ENCODE assay signal across 30 cellular contexts in genomic region chr19:27679399-27679798, GRCh38.
"Had no signal": no experiment of that assay in that cellular context is flagged by ENCODE, and none has a peak within 500 bp of the region (broad histone marks: within the 10 kb centered on the region; RNA-seq: fewer than 3 reads in every experiment).

No MANE protein-coding gene starts in this region.

- H3K9me3 ChIP-seq: lower lobe of right lung, pancreas, prostate gland, uterus had no signal

- H3K4me1 ChIP-seq: left lung, lower lobe of right lung, pancreas, prostate gland, stomach, tibial artery, uterus had no signal

- H3K27me3 ChIP-seq: left lung, pancreas, stomach, tibial artery, uterus had no signal

- ATAC-seq: left colon; left lung; lower lobe of right lung; mucosa of descending colon; naive thymus-derived CD4-positive, alpha-beta T cell; natural killer cell treated with Interleukin-12 subunit alpha and Interleukin-12 subunit beta and Interleukin-15 and Interleukin-18, amount 100 ng/mL, for 72 hours; pancreas; right cardiac atrium; sciatic nerve; stimulated activated naive B cell treated with anti-CD40 and anti-IgM and Interleukin-4, amounts not matched to agents 10 μg/mL and 1 μg/mL and 100 μg/mL, for 72 hours; stimulated activated naive CD8-positive, alpha-beta T cell treated with anti-CD3 and anti-CD28 coated beads, Interleukin-15, Interleukin-2, amounts not matched to agents 100 U/mL and 50 U/mL, for 24 hours had no signal

- H3K36me3 Mint-ChIP-seq: immature natural killer cell; stimulated activated naive B cell treated with anti-CD40 and anti-IgM and Interleukin-4, amounts not matched to agents 10 μg/mL and 1 μg/mL and 100 μg/mL, for 72 hours had no signal

- H3K27me3 Mint-ChIP-seq: naive thymus-derived CD4-positive, alpha-beta T cell; natural killer cell treated with Interleukin-12 subunit alpha and Interleukin-12 subunit beta and Interleukin-15 and Interleukin-18, amount 100 ng/mL, for 72 hours; stimulated activated naive B cell treated with anti-CD40 and anti-IgM and Interleukin-4, amounts not matched to agents 10 μg/mL and 1 μg/mL and 100 μg/mL, for 72 hours had no signal

- H3K4me3 Mint-ChIP-seq: immature natural killer cell; naive thymus-derived CD4-positive, alpha-beta T cell; natural killer cell treated with Interleukin-12 subunit alpha and Interleukin-12 subunit beta and Interleukin-15 and Interleukin-18, amount 100 ng/mL, for 72 hours; stimulated activated naive B cell treated with anti-CD40 and anti-IgM and Interleukin-4, amounts not matched to agents 10 μg/mL and 1 μg/mL and 100 μg/mL, for 72 hours had no signal

- H3K36me3 ChIP-seq: left lung, lower lobe of right lung, pancreas, prostate gland, stomach, thoracic aorta, tibial artery, uterus had no signal

- H3K4me3 ChIP-seq: left lung, lower lobe of right lung, mucosa of descending colon, pancreas, prostate gland, skin epidermis, stomach, thoracic aorta, tibial artery, uterus had no signal

- H3K27ac ChIP-seq: left lung, lower lobe of right lung, pancreas, prostate gland, skin epidermis, stomach, thoracic aorta, tibial artery, uterus had no signal

- DNase-seq: hypothalamus; immature natural killer cell; kidney; left colon; left lung; lower lobe of right lung; mammary epithelial cell; mesendoderm; midbrain; mucosa of descending colon; naive thymus-derived CD4-positive, alpha-beta T cell; pancreas; posterior cingulate gyrus; retina; right cardiac atrium; stimulated activated CD4-positive, alpha-beta T cell treated with anti-CD3 and anti-CD28 coated beads, Interleukin-12 subunit alpha, Interleukin-12 subunit beta, amount 100 ng/mL, for 4 hours; stimulated activated CD4-positive, alpha-beta T cell treated with anti-CD3 and anti-CD28 coated beads, Interleukin-15, amount 100 ng/mL, for 24 hours; stimulated activated CD4-positive, alpha-beta T cell treated with anti-CD3 and anti-CD28 coated beads, Interleukin-2, amount 100 ng/mL, for 24 hours; stimulated activated CD4-positive, alpha-beta T cell treated with anti-CD3 and anti-CD28 coated beads, Interleukin-4, amount 100 ng/mL, for 1 hour; stimulated activated naive B cell treated with anti-CD40 and anti-IgM and Interleukin-4, amounts not matched to agents 10 μg/mL and 1 μg/mL and 100 μg/mL, for 72 hours; stimulated activated naive CD8-positive, alpha-beta T cell treated with anti-CD3 and anti-CD28 coated beads, Interleukin-15, Interleukin-2, amounts not matched to agents 100 U/mL and 50 U/mL, for 24 hours; stomach; trophoblast cell; uterus had no signal

- H3K4me1 Mint-ChIP-seq: immature natural killer cell; naive thymus-derived CD4-positive, alpha-beta T cell; stimulated activated naive B cell treated with anti-CD40 and anti-IgM and Interleukin-4, amounts not matched to agents 10 μg/mL and 1 μg/mL and 100 μg/mL, for 72 hours had no signal

- H3K27ac Mint-ChIP-seq: immature natural killer cell; naive thymus-derived CD4-positive, alpha-beta T cell; natural killer cell treated with Interleukin-12 subunit alpha and Interleukin-12 subunit beta and Interleukin-15 and Interleukin-18, amount 100 ng/mL, for 72 hours; stimulated activated naive B cell treated with anti-CD40 and anti-IgM and Interleukin-4, amounts not matched to agents 10 μg/mL and 1 μg/mL and 100 μg/mL, for 72 hours had no signal
